In genomic region chr5:170937914-170938313, GRCh38 we compare ENCODE assay signal across 23 cellular contexts.
DNase-seq lines count a peak whose midpoint lies in the region; ATAC-seq and TF ChIP-seq lines count a peak whose summit lies in the region.
"Had no signal": no experiment of that assay in that cellular context is flagged by ENCODE, and none has a peak within 500 bp of the region (broad histone marks: within the 10 kb centered on the region; RNA-seq: fewer than 3 reads in every experiment).

No MANE protein-coding gene starts in this region.

- H2AFZ ChIP-seq in MM.1S (ENCODE audit: low read length): no peak overlapping the region

- no peak for TF ChIP-seq POLR2A in right lobe of liver (IDR thresholded peaks at IDR 0.05)

- 23% methylated on average over 5 of the region's 5 CpGs for WGBS in right lobe of liver (ENCODE audit: insufficient coverage, low coverage, low lambda C conversion rate, missing lambda C conversion rate)

- H3K9me3 ChIP-seq in MM.1S (replicated peaks; ENCODE audit: insufficient read depth, low read length) (no peaks in the 10 kb centered on the region), right lobe of liver (no peaks in the 10 kb centered on the region)
- H3K9me3 ChIP-seq: BE2C had no signal

- H3K27me3 ChIP-seq in MM.1S (replicated peaks; ENCODE audit: insufficient read depth, low read length) (no peaks in the 10 kb centered on the region), right lobe of liver (no peaks in the 10 kb centered on the region)
- H3K27me3 ChIP-seq: BE2C, BLaER1 had no signal

- H3K4me3 ChIP-seq in MM.1S (ENCODE audit: low read length): no peak overlapping the region
- H3K4me3 ChIP-seq in right lobe of liver: no peak overlapping the region
- H3K4me3 ChIP-seq: BLaER1, GM12878 had no signal

- H3K27ac ChIP-seq in MM.1S (ENCODE audit: low read length): peak overlapping the region; percentile 54; the same call in 1 of the 2 replicates
- no peak overlapping the region for H3K27ac ChIP-seq in right lobe of liver
- H3K27ac ChIP-seq: BLaER1 had no signal

- peaks cover 9% of the 10 kb centered on the region; the same call in 1 of the 2 replicates for H3F3A ChIP-seq in MM.1S (ENCODE audit: insufficient read depth, low read length)

- TF ChIP-seq CTCF in MM.1S (IDR thresholded peaks at IDR 0.05; ENCODE audit: low read length) (no peak), right lobe of liver (IDR thresholded peaks at IDR 0.05) (no peak)

- no peak overlapping the region for H3K9ac ChIP-seq in MM.1S (ENCODE audit: low read length)
- H3K9ac ChIP-seq: BLaER1 had no signal

- no peaks in the 10 kb centered on the region for H4K20me1 ChIP-seq in MM.1S (ENCODE audit: insufficient read depth, low read length)
- H4K20me1 ChIP-seq: BLaER1 had no signal

- intact Hi-C loops in left colon (cut with DNase I, micrococcal nuclease): no loop called here
- intact Hi-C loops in right lobe of liver (cut with DNase I): no loop called here

- no peaks in the 10 kb centered on the region for H3K36me3 ChIP-seq in MM.1S (replicated peaks; ENCODE audit: insufficient read depth, low read length)
- no peaks in the 10 kb centered on the region for H3K36me3 ChIP-seq in right lobe of liver
- H3K36me3 ChIP-seq: BLaER1 had no signal

- H3K4me2 ChIP-seq in MM.1S (ENCODE audit: low read depth, low read length): no peak overlapping the region
- H3K4me2 ChIP-seq: BLaER1 had no signal

- DNase-seq in MM.1S (no peak), left colon (no peak), right lobe of liver (peak in 1 of 3 donors; percentile 49), NCI-H2171 treated with DMSO at 0.1 percent for 48 hours (lab: John Stamatoyannopoulos, UW) (no peak), NCI-H524 (lab: John Stamatoyannopoulos, UW) (no peak)
- DNase-seq: 8988T; ACHN; BE2C; C1 segment of cervical spinal cord; CD4-positive, alpha-beta memory T cell; CD4-positive, CD25-positive, alpha-beta regulatory T cell; CD8-positive, alpha-beta memory T cell; COR-L47; DMS 273 treated with DMSO at 0.1 percent for 48 hours; DMS153; DMS53; DMS79; DND-41; EL; GDM1 had no signal

- peaks cover 15% of the 10 kb centered on the region for H3K4me1 ChIP-seq in MM.1S (ENCODE audit: low read length)
- no peaks in the 10 kb centered on the region for H3K4me1 ChIP-seq in right lobe of liver
- H3K4me1 ChIP-seq: BE2C, BLaER1 had no signal

- no peaks in the 10 kb centered on the region for H3K79me2 ChIP-seq in MM.1S (ENCODE audit: low read length)

- peak; percentile 52 for ATAC-seq in left colon
- ATAC-seq in right lobe of liver: peak in 3 of 4 donors; percentile 66 to 91 (median 84)
- no peak for ATAC-seq in HG03442 (IDR thresholded peaks at IDR 0.05; ENCODE audit: unreplicated experiment)
- ATAC-seq: GM12878 had no signal

- no peaks in the 10 kb centered on the region for H3K9me2 ChIP-seq in MM.1S (replicated peaks; ENCODE audit: insufficient read depth, low read length)
